Comparison of ENCODE assay signal across 19 cellular contexts in the genomic region with DNA sequence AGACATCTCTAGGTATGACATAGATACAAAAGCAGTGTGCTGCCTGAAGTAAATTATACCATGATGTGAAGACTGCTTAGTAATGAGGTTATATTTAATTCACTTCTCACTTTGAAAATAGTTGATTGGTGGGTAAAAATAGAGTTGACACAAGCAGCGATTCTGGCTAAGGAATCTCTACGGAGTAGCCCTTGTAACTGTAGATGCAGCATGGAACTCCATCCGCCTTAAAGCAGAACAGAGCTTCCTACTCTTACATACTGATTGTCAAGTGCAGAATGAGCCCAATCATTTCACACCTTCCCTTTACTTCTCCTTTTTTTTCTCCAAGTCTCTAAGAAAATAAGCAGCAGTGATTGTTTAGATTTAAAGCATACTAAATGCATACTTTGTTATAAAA.
DNase-seq lines count a peak whose midpoint lies in the region; ATAC-seq, FAIRE-seq and TF ChIP-seq lines count a peak whose summit lies in the region.
"Had no signal": no experiment of that assay in that cellular context is flagged by ENCODE, and none has a peak within 500 bp of the region (broad histone marks: within the 10 kb centered on the region; RNA-seq: fewer than 3 reads in every experiment).

No MANE protein-coding gene starts in this region.

- H3K4me2 ChIP-seq in SK-N-SH, result no peak overlapping the region
- H3K4me2 ChIP-seq in neural cell (ENCODE audit: low read length), result no peak overlapping the region
- H3K4me2 ChIP-seq: BLaER1, GM23338 had no signal

- H3K9me3 Mint-ChIP-seq in glutamatergic neuron (ENCODE audit: unreplicated experiment), result no peaks in the 10 kb centered on the region
- no peaks in the 10 kb centered on the region for H3K9me3 Mint-ChIP-seq in activated CD4-positive, alpha-beta T cell treated with anti-CD3 and anti-CD28 coated beads, Interleukin-2, amount 10 ng/mL, durations not matched to agents 7 days and 5 days

- H3K79me2 ChIP-seq in SK-N-SH (ENCODE audit: insufficient read depth) (no peaks in the 10 kb centered on the region), neural cell (replicated peaks; ENCODE audit: insufficient read depth, low read length) (no peaks in the 10 kb centered on the region)

- peaks cover 2% of the 10 kb centered on the region for H3K27me3 Mint-ChIP-seq in glutamatergic neuron (ENCODE audit: unreplicated experiment)
- H3K27me3 Mint-ChIP-seq in activated CD4-positive, alpha-beta T cell treated with anti-CD3 and anti-CD28 coated beads, Interleukin-2, amount 10 ng/mL, durations not matched to agents 7 days and 5 days, result no peaks in the 10 kb centered on the region
- H3K27me3 Mint-ChIP-seq: CD8-positive, alpha-beta memory T cell had no signal

- no peak for ATAC-seq in SK-N-SH treated with all-trans-retinoic acid at 6 μM for 48 hours
- ATAC-seq in pancreas, result no peak
- ATAC-seq in GM19463 (IDR thresholded peaks at IDR 0.05; ENCODE audit: unreplicated experiment), result no peak
- ATAC-seq: GM23338, HepG2 had no signal

- no peak for TF ChIP-seq EP300 in SK-N-SH (IDR thresholded peaks at IDR 0.05; ENCODE audit: borderline replicate concordance in 1 of 2, low read depth in 1 of 2, low read length in 1 of 2)
- TF ChIP-seq EP300 in neural cell (conservative IDR thresholded peaks at IDR 0.05; ENCODE audit: poor library complexity, severe bottlenecking), result no peak

- H4K20me1 ChIP-seq in SK-N-SH (ENCODE audit: insufficient read depth) (no peaks in the 10 kb centered on the region), neural cell (ENCODE audit: insufficient read depth) (no peaks in the 10 kb centered on the region)
- H4K20me1 ChIP-seq: BLaER1 had no signal

- H3K36me3 ChIP-seq in SK-N-SH (replicated peaks in 1 of 2; ENCODE audit: control insufficient read depth in 1 of 2, insufficient read depth in 2 of 2, low read length in 1 of 2) (no peaks in the 10 kb centered on the region), neural cell (ENCODE audit: insufficient read depth, low read length) (no peaks in the 10 kb centered on the region), pancreas (no peaks in the 10 kb centered on the region)
- H3K36me3 ChIP-seq: BLaER1 had no signal

- H2AFZ ChIP-seq in SK-N-SH (ENCODE audit: low read depth), result peak overlapping the region; percentile 7; the same call in 1 of the 2 replicates
- no peak overlapping the region for H2AFZ ChIP-seq in neural cell (ENCODE audit: low read depth, low read length)
- H2AFZ ChIP-seq: GM23338 had no signal

- no peak overlapping the region for H3K27ac Mint-ChIP-seq in glutamatergic neuron (ENCODE audit: unreplicated experiment)
- no peak overlapping the region for H3K27ac Mint-ChIP-seq in activated CD4-positive, alpha-beta T cell treated with anti-CD3 and anti-CD28 coated beads, Interleukin-2, amount 10 ng/mL, durations not matched to agents 7 days and 5 days
- H3K27ac Mint-ChIP-seq: CD8-positive, alpha-beta memory T cell; GM23338 had no signal

- H3K9me2 ChIP-seq in SK-N-SH (no peaks in the 10 kb centered on the region), neural cell (ENCODE audit: insufficient read depth, low read length) (no peaks in the 10 kb centered on the region)

- no peak overlapping the region for H3K27ac ChIP-seq in SK-N-SH (ENCODE audit: low read depth in 2 of 2, low read length in 1 of 2)
- no peak overlapping the region for H3K27ac ChIP-seq in neural cell (ENCODE audit: low read length)
- no peak overlapping the region for H3K27ac ChIP-seq in pancreas
- H3K27ac ChIP-seq: BLaER1 had no signal

- H3K27me3 ChIP-seq in SK-N-SH (ENCODE audit: insufficient read depth), result no peaks in the 10 kb centered on the region
- H3K27me3 ChIP-seq in neural cell (ENCODE audit: insufficient read depth, low read depth, low read length), result no peaks in the 10 kb centered on the region
- H3K27me3 ChIP-seq in pancreas, result no peaks in the 10 kb centered on the region
- H3K27me3 ChIP-seq: BLaER1 had no signal

- H3K4me1 ChIP-seq in SK-N-SH (ENCODE audit: control insufficient read depth in 1 of 2, insufficient read depth in 2 of 2, low read depth in 1 of 2, low read length in 1 of 2), result no peaks in the 10 kb centered on the region
- H3K4me1 ChIP-seq in pancreas, result no peaks in the 10 kb centered on the region
- H3K4me1 ChIP-seq: BLaER1, Caco-2 had no signal

- H3K9ac ChIP-seq in SK-N-SH (no peak overlapping the region), neural cell (ENCODE audit: low read length) (no peak overlapping the region)
- H3K9ac ChIP-seq: BLaER1 had no signal

- DNase-seq in SK-N-SH (no peak), NOMO-1 (lab: John Stamatoyannopoulos, UW; ENCODE audit: unreplicated experiment in 2 of 2) (peak; percentile 25 to 27), glutamatergic neuron (no peak), pancreas (no peak)
- no peak for DNase-seq in activated CD4-positive, alpha-beta T cell treated with anti-CD3 and anti-CD28 coated beads, Interleukin-2, amount 10 ng/mL, durations not matched to agents 7 days and 5 days
- DNase-seq: 8988T; AML-193; Caco-2; CD8-positive, alpha-beta memory T cell; DND-41; GF-D8; H7 had no signal

- peaks cover 3% of the 10 kb centered on the region for H3F3A ChIP-seq in SK-N-SH (replicated peaks; ENCODE audit: insufficient read depth)
- H3F3A ChIP-seq in neural cell (ENCODE audit: insufficient read depth, low read length, poor library complexity, severe bottlenecking), result no peaks in the 10 kb centered on the region

- no peak for TF ChIP-seq CTCF in SK-N-SH (IDR thresholded peaks at IDR 0.05)
- no peak for TF ChIP-seq CTCF in neural cell (IDR thresholded peaks at IDR 0.05; ENCODE audit: poor library complexity, severe bottlenecking)
- no peak for TF ChIP-seq CTCF in glutamatergic neuron (IDR thresholded peaks at IDR 0.05; ENCODE audit: partially characterized antibody, unreplicated experiment)
- TF ChIP-seq CTCF in pancreas (IDR thresholded peaks at IDR 0.05), result no peak

- peaks cover 3% of the 10 kb centered on the region; the same call in 1 of the 2 replicates for H3K9me3 ChIP-seq in SK-N-SH
- no peaks in the 10 kb centered on the region for H3K9me3 ChIP-seq in neural cell (ENCODE audit: low read length)
- no peaks in the 10 kb centered on the region for H3K9me3 ChIP-seq in pancreas
- H3K9me3 ChIP-seq: Caco-2 had no signal

- H3K36me3 Mint-ChIP-seq in glutamatergic neuron (ENCODE audit: unreplicated experiment), result no peaks in the 10 kb centered on the region
- H3K36me3 Mint-ChIP-seq in activated CD4-positive, alpha-beta T cell treated with anti-CD3 and anti-CD28 coated beads, Interleukin-2, amount 10 ng/mL, durations not matched to agents 7 days and 5 days (ENCODE audit: low read depth), result no peaks in the 10 kb centered on the region
- H3K36me3 Mint-ChIP-seq: CD8-positive, alpha-beta memory T cell had no signal

- POLR2A ChIA-PET in SK-N-SH (lab: Yijun Ruan, JAX), result no interaction called here
- POLR2A ChIA-PET in activated CD4-positive, alpha-beta T cell treated with anti-CD3 and anti-CD28 coated beads, Interleukin-2, amount 10 ng/mL, durations not matched to agents 7 days and 5 days (lab: Charles Lee), result no interaction called here

- WGBS in SK-N-SH (ENCODE audit: low lambda C conversion rate), result 6% methylated on average over 3 of the region's 3 CpGs
- WGBS in pancreas, 2 donors, result 49 to 62% methylated on average over 3 of the region's 3 CpGs

- no peak overlapping the region for H3K4me3 Mint-ChIP-seq in glutamatergic neuron (ENCODE audit: unreplicated experiment)
- no peak overlapping the region for H3K4me3 Mint-ChIP-seq in activated CD4-positive, alpha-beta T cell treated with anti-CD3 and anti-CD28 coated beads, Interleukin-2, amount 10 ng/mL, durations not matched to agents 7 days and 5 days
- H3K4me3 Mint-ChIP-seq: CD8-positive, alpha-beta memory T cell; GM23338 had no signal

- no peak for TF ChIP-seq RAD21 in SK-N-SH (IDR thresholded peaks at IDR 0.05; ENCODE audit: low read length)
- TF ChIP-seq RAD21 in neural cell (conservative IDR thresholded peaks at IDR 0.05), result no peak

- H3K4me1 Mint-ChIP-seq in glutamatergic neuron (ENCODE audit: low read depth, unreplicated experiment), result no peaks in the 10 kb centered on the region
- no peaks in the 10 kb centered on the region for H3K4me1 Mint-ChIP-seq in activated CD4-positive, alpha-beta T cell treated with anti-CD3 and anti-CD28 coated beads, Interleukin-2, amount 10 ng/mL, durations not matched to agents 7 days and 5 days
- H3K4me1 Mint-ChIP-seq: CD8-positive, alpha-beta memory T cell; GM23338 had no signal

- intact Hi-C loops in pancreas (cut with DNase I), result no loop called here

- CTCF ChIA-PET in SK-N-SH (lab: Yijun Ruan, JAX), result no interaction called here
- CTCF ChIA-PET in activated CD4-positive, alpha-beta T cell treated with anti-CD3 and anti-CD28 coated beads, Interleukin-2, amount 10 ng/mL, durations not matched to agents 7 days and 5 days (lab: Charles Lee), result no interaction called here

- FAIRE-seq in pancreas (lab: Jason Lieb, UNC), result no peak
- FAIRE-seq: HepG2, HTR-8/SVneo had no signal

- H3K4me3 ChIP-seq in SK-N-SH (ENCODE audit: low read depth in 2 of 2, low read length in 1 of 2) (no peak overlapping the region), neural cell (ENCODE audit: low read length) (peak overlapping the region; percentile 7), pancreas (no peak overlapping the region)
- H3K4me3 ChIP-seq: BLaER1, GM23338 had no signal

TF ChIP-seq in SK-N-SH, 30 proteins besides CTCF, POLR2A, EP300 and RAD21 (continues in another document):
- TF ChIP-seq ELF1 (IDR thresholded peaks at IDR 0.05) (no peak), JUND (IDR thresholded peaks at IDR 0.05) (no peak), MEF2A (IDR thresholded peaks at IDR 0.05; ENCODE audit: borderline replicate concordance, low read depth) (no peak), SIN3A (IDR thresholded peaks at IDR 0.05; ENCODE audit: borderline replicate concordance, low read depth, low read length) (no peak), POLR2AphosphoS5 (IDR thresholded peaks at IDR 0.05; ENCODE audit: low read depth, low read length) (no peak), RXRA (IDR thresholded peaks at IDR 0.05; ENCODE audit: borderline replicate concordance, low read depth) (no peak)

TF ChIP-seq in SK-N-SH treated with all-trans-retinoic acid at 6 μM for 48 hours, 23 proteins besides CTCF, POLR2A, EP300 and RAD21 (continues in another document):
- TF ChIP-seq RARB (CRISPR knock-in tag; IDR thresholded peaks at IDR 0.05), result no peak

TF ChIP-seq in neural cell, 6 proteins besides CTCF, POLR2A, EP300 and RAD21 (continues in another document):
- no peak for TF ChIP-seq SMC3 (conservative IDR thresholded peaks at IDR 0.05; ENCODE audit: poor library complexity)

Comparison
In these comparisons a context has a peak if more than half of its experiments do, and no peak if none do; other contexts are left out.
1. DNase-seq: peak in NOMO-1 (2 of 2); none in SK-N-SH (single experiment), glutamatergic neuron (single experiment), pancreas (0 of 6) and activated CD4-positive, alpha-beta T cell treated with anti-CD3 and anti-CD28 coated beads, Interleukin-2, amount 10 ng/mL, durations not matched to agents 7 days and 5 days (single experiment).